In the genomic region with DNA sequence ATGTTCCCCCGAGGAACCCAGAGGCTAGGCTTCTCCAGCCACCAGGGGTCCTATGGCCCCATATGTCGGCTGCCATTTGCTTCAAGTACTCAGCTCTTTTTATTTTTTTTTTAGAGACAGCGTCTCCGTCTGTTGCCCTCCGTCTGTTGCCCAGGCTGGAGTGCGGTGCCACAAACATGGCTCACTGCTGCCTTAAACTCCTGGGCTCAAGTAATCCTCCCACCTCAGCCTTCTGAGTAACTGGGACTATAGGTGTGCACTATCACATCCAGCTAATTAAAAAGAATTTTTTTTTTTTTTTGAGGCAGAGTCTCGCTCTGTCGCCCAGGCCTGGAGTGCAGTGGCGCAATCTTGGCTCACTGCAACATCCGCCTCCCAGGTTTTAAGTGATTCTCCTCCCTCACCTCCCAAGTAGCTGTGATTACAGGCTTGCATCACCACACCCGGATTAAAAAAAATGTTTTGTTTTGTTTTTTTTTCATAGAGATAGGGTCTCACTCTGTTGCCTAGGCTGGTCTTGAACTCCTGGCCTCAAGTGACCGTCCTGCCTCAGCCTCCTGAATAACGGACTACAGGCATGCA, we compare ENCODE assay signal across 1 cellular context.
TF ChIP-seq lines count a peak whose summit lies in the region.

No MANE protein-coding gene starts in this region.

TF ChIP-seq in GM23338, 12 proteins besides CTCF, POLR2A, EP300 and RAD21 (continued from another document):
- TF ChIP-seq, protein P1, sequence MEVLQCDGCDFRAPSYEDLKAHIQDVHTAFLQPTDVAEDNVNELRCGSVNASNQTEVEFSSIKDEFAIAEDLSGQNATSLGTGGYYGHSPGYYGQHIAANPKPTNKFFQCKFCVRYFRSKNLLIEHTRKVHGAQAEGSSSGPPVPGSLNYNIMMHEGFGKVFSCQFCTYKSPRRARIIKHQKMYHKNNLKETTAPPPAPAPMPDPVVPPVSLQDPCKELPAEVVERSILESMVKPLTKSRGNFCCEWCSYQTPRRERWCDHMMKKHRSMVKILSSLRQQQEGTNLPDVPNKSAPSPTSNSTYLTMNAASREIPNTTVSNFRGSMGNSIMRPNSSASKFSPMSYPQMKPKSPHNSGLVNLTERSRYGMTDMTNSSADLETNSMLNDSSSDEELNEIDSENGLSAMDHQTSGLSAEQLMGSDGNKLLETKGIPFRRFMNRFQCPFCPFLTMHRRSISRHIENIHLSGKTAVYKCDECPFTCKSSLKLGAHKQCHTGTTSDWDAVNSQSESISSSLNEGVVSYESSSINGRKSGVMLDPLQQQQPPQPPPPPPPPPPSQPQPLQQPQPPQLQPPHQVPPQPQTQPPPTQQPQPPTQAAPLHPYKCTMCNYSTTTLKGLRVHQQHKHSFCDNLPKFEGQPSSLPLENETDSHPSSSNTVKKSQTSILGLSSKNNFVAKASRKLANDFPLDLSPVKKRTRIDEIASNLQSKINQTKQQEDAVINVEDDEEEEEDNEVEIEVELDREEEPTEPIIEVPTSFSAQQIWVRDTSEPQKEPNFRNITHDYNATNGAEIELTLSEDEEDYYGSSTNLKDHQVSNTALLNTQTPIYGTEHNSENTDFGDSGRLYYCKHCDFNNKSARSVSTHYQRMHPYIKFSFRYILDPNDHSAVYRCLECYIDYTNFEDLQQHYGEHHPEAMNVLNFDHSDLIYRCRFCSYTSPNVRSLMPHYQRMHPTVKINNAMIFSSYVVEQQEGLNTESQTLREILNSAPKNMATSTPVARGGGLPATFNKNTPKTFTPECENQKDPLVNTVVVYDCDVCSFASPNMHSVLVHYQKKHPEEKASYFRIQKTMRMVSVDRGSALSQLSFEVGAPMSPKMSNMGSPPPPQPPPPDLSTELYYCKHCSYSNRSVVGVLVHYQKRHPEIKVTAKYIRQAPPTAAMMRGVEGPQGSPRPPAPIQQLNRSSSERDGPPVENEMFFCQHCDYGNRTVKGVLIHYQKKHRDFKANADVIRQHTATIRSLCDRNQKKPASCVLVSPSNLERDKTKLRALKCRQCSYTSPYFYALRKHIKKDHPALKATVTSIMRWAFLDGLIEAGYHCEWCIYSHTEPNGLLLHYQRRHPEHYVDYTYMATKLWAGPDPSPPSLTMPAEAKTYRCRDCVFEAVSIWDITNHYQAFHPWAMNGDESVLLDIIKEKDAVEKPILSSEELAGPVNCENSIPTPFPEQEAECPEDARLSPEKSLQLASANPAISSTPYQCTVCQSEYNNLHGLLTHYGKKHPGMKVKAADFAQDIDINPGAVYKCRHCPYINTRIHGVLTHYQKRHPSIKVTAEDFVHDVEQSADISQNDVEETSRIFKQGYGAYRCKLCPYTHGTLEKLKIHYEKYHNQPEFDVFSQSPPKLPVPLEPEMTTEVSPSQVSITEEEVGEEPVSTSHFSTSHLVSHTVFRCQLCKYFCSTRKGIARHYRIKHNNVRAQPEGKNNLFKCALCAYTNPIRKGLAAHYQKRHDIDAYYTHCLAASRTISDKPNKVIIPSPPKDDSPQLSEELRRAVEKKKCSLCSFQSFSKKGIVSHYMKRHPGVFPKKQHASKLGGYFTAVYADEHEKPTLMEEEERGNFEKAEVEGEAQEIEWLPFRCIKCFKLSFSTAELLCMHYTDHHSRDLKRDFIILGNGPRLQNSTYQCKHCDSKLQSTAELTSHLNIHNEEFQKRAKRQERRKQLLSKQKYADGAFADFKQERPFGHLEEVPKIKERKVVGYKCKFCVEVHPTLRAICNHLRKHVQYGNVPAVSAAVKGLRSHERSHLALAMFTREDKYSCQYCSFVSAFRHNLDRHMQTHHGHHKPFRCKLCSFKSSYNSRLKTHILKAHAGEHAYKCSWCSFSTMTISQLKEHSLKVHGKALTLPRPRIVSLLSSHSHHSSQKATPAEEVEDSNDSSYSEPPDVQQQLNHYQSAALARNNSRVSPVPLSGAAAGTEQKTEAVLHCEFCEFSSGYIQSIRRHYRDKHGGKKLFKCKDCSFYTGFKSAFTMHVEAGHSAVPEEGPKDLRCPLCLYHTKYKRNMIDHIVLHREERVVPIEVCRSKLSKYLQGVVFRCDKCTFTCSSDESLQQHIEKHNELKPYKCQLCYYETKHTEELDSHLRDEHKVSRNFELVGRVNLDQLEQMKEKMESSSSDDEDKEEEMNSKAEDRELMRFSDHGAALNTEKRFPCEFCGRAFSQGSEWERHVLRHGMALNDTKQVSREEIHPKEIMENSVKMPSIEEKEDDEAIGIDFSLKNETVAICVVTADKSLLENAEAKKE (CRISPR knock-in tag; IDR thresholded peaks at IDR 0.05) = no peak
- TF ChIP-seq STAT1 (IDR thresholded peaks at IDR 0.05; ENCODE audit: unreplicated experiment) = no peak
- no peak for TF ChIP-seq POLR2AphosphoS5 (IDR thresholded peaks at IDR 0.05; ENCODE audit: low read depth)
- TF ChIP-seq, protein P2, sequence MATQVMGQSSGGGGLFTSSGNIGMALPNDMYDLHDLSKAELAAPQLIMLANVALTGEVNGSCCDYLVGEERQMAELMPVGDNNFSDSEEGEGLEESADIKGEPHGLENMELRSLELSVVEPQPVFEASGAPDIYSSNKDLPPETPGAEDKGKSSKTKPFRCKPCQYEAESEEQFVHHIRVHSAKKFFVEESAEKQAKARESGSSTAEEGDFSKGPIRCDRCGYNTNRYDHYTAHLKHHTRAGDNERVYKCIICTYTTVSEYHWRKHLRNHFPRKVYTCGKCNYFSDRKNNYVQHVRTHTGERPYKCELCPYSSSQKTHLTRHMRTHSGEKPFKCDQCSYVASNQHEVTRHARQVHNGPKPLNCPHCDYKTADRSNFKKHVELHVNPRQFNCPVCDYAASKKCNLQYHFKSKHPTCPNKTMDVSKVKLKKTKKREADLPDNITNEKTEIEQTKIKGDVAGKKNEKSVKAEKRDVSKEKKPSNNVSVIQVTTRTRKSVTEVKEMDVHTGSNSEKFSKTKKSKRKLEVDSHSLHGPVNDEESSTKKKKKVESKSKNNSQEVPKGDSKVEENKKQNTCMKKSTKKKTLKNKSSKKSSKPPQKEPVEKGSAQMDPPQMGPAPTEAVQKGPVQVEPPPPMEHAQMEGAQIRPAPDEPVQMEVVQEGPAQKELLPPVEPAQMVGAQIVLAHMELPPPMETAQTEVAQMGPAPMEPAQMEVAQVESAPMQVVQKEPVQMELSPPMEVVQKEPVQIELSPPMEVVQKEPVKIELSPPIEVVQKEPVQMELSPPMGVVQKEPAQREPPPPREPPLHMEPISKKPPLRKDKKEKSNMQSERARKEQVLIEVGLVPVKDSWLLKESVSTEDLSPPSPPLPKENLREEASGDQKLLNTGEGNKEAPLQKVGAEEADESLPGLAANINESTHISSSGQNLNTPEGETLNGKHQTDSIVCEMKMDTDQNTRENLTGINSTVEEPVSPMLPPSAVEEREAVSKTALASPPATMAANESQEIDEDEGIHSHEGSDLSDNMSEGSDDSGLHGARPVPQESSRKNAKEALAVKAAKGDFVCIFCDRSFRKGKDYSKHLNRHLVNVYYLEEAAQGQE (IDR thresholded peaks at IDR 0.05; ENCODE audit: unreplicated experiment) = no peak
- TF ChIP-seq EZH2 (IDR thresholded peaks at IDR 0.05; ENCODE audit: low read depth, unreplicated experiment) = no peak
- TF ChIP-seq ZNF331 (CRISPR knock-in tag; IDR thresholded peaks at IDR 0.05; ENCODE audit: low read depth) = no peak
- TF ChIP-seq EZH2phosphoT487 (IDR thresholded peaks at IDR 0.05; ENCODE audit: unreplicated experiment) = no peak
- no peak for TF ChIP-seq CREB1 (CRISPR knock-in tag; IDR thresholded peaks at IDR 0.05; ENCODE audit: low read depth)
